Comparison of ENCODE assay signal across 24 cellular contexts in genomic region chr20:8809107-8809953, GRCh38.
DNase-seq lines count a peak whose midpoint lies in the region; TF ChIP-seq lines count a peak whose summit lies in the region.
"Had no signal": no experiment of that assay in that cellular context is flagged by ENCODE, and none has a peak within 500 bp of the region (broad histone marks: within the 10 kb centered on the region; RNA-seq: fewer than 3 reads in every experiment).

No MANE protein-coding gene starts in this region.

- CTCF ChIA-PET in mammary epithelial cell (lab: Charles Lee; ENCODE audit: low non-redundant PET): no interaction called here

- H2AFZ ChIP-seq in mammary epithelial cell (ENCODE audit: low read depth, low read length): no peak overlapping the region
- H2AFZ ChIP-seq: hepatocyte had no signal

- H3K9me3 ChIP-seq in mucosa of stomach (ENCODE audit: control insufficient read depth, low read length) (no peaks in the 10 kb centered on the region), testis (no peaks in the 10 kb centered on the region), mammary epithelial cell (replicated peaks; ENCODE audit: insufficient read depth, low read length) (no peaks in the 10 kb centered on the region)
- H3K9me3 ChIP-seq: BLaER1 treated with 17β-estradiol and CSF1 and Interleukin-3, amounts not matched to agents 10 nM and 100 nM; breast epithelium; Caco-2; gastrocnemius medialis; left ventricle myocardium inferior; right atrium auricular region; spleen had no signal

- WGBS in testis, 2 donors: 72 to 82% methylated on average over 14 of the region's 14 CpGs
- WGBS in mammary epithelial cell (ENCODE audit: low coverage, missing lambda C conversion rate): 82% methylated on average over 12 of the region's 14 CpGs

- intact Hi-C loops in testis (cut with DNase I; ENCODE audit: low total_unique reads) (no loop called here), mammary epithelial cell (cut with micrococcal nuclease) (no loop called here)

- H3K9ac ChIP-seq in mucosa of stomach (ENCODE audit: low read length) (peak overlapping the region; percentile 17), mammary epithelial cell (ENCODE audit: insufficient read depth, low read length) (no peak overlapping the region)
- H3K9ac ChIP-seq: BLaER1 treated with 17β-estradiol and CSF1 and Interleukin-3, amounts not matched to agents 10 nM and 100 nM had no signal

- no peaks in the 10 kb centered on the region for H4K20me1 ChIP-seq in mammary epithelial cell (ENCODE audit: insufficient read depth, low read length)
- H4K20me1 ChIP-seq: BLaER1 treated with 17β-estradiol and CSF1 and Interleukin-3, amounts not matched to agents 10 nM and 100 nM had no signal

- H3K4me1 ChIP-seq in mucosa of stomach (ENCODE audit: control insufficient read depth, insufficient read depth, low read length) (peaks cover 4% of the 10 kb centered on the region), testis (peaks cover 5% of the 10 kb centered on the region), mammary epithelial cell (ENCODE audit: insufficient read depth, low read length) (peaks cover 4% of the 10 kb centered on the region)
- H3K4me1 ChIP-seq: breast epithelium, gastrocnemius medialis, right atrium auricular region, spleen had no signal

- dilution Hi-C loops in mammary epithelial cell (cut with HindIII; ENCODE audit: low sequenced_read_pairs): no loop called here

- no TSS peak for BruUV-seq in mammary epithelial cell (replicated peaks; lab: Mats Ljungman, UMichigan)

- H3K4me2 ChIP-seq in mammary epithelial cell (ENCODE audit: insufficient read depth, low read depth, low read length): no peak overlapping the region
- H3K4me2 ChIP-seq: BLaER1 treated with 17β-estradiol and CSF1 and Interleukin-3, amounts not matched to agents 10 nM and 100 nM; hepatocyte had no signal

- H3K27ac ChIP-seq in testis (peak overlapping the region; percentile 47 to 63), mammary epithelial cell (ENCODE audit: insufficient read depth, low read depth, low read length) (no peak overlapping the region)
- H3K27ac ChIP-seq: 22Rv1; BLaER1 treated with 17β-estradiol and CSF1 and Interleukin-3, amounts not matched to agents 10 nM and 100 nM; breast epithelium; gastrocnemius medialis; hepatocyte; left ventricle myocardium inferior; right atrium auricular region; spleen had no signal

- no peaks in the 10 kb centered on the region for H3K79me2 ChIP-seq in mammary epithelial cell (ENCODE audit: insufficient read depth, low read length)
- H3K79me2 ChIP-seq: hepatocyte had no signal

- in situ Hi-C loops in mammary epithelial cell (cut with MboI; ENCODE audit: low sequenced_read_pairs in 2 of 2): no loop called here

- H3K36me3 ChIP-seq in mucosa of stomach (ENCODE audit: control insufficient read depth, insufficient read depth, low read length) (no peaks in the 10 kb centered on the region), testis (ENCODE audit: low read depth, missing control alignments) (no peaks in the 10 kb centered on the region), mammary epithelial cell (ENCODE audit: insufficient read depth, low read length) (no peaks in the 10 kb centered on the region)
- H3K36me3 ChIP-seq: BLaER1 treated with 17β-estradiol and CSF1 and Interleukin-3, amounts not matched to agents 10 nM and 100 nM; breast epithelium; gastrocnemius medialis; left ventricle myocardium inferior; right atrium auricular region; spleen had no signal

- TF ChIP-seq POLR2A in testis (IDR thresholded peaks at IDR 0.05): no peak

- no peak for TF ChIP-seq CTCF in testis (IDR thresholded peaks at IDR 0.05)
- no peak for TF ChIP-seq CTCF in mammary epithelial cell (conservative IDR thresholded peaks at IDR 0.05 in 1 of 2, IDR thresholded peaks at IDR 0.05 in 1 of 2; ENCODE audit: extremely low read depth in 1 of 2, insufficient read depth in 1 of 2, low read depth in 1 of 2, low read length in 2 of 2)

- peak; percentile 45 for DNase-seq in DMS 273 (lab: John Stamatoyannopoulos, UW; ENCODE audit: unreplicated experiment)
- no peak for DNase-seq in DMS 273 treated with DMSO at 0.1 percent for 48 hours (lab: John Stamatoyannopoulos, UW)
- peak; percentile 10 for DNase-seq in kidney glomerular epithelial cell (lab: John Stamatoyannopoulos, UW)
- peak; percentile 47 for DNase-seq in testis
- no peak for DNase-seq in NCI-H1092 (lab: John Stamatoyannopoulos, UW)
- DNase-seq in D341Med (ENCODE audit: low spot score): no peak
- no peak for DNase-seq in mammary epithelial cell
- DNase-seq: activated CD4-positive, alpha-beta T cell treated with anti-CD3 and anti-CD28 coated beads for 36 hours; activated CD8-positive, alpha-beta T cell treated with anti-CD3 and anti-CD28 coated beads, Interleukin-2, amount 10 ng/mL, durations not matched to agents 7 days and 5 days; Caco-2; gastrocnemius medialis; left ventricle myocardium inferior; midbrain; naive thymus-derived CD8-positive, alpha-beta T cell; NCI-H2107; NCI-H510A; spleen; stimulated activated CD8-positive, alpha-beta memory T cell treated with anti-CD3 and anti-CD28 coated beads, Interleukin-4, amount 100 ng/mL, for 48 hours had no signal

- no peak overlapping the region for H3K4me3 ChIP-seq in mucosa of stomach (ENCODE audit: low read length)
- no peak overlapping the region for H3K4me3 ChIP-seq in testis
- H3K4me3 ChIP-seq in mammary epithelial cell (replicated peaks in 1 of 3; ENCODE audit: insufficient read depth in 1 of 3, low read depth in 2 of 3, low read length in 3 of 3): no peak overlapping the region
- H3K4me3 ChIP-seq: BLaER1 treated with 17β-estradiol and CSF1 and Interleukin-3, amounts not matched to agents 10 nM and 100 nM; breast epithelium; gastrocnemius medialis; hepatocyte; left ventricle myocardium inferior; right atrium auricular region; spleen had no signal

- no peaks in the 10 kb centered on the region for H3K27me3 ChIP-seq in mucosa of stomach (ENCODE audit: control insufficient read depth, insufficient read depth, low read length)
- H3K27me3 ChIP-seq in testis: no peaks in the 10 kb centered on the region
- no peaks in the 10 kb centered on the region for H3K27me3 ChIP-seq in mammary epithelial cell (ENCODE audit: insufficient read depth, low read length)
- H3K27me3 ChIP-seq: BLaER1 treated with 17β-estradiol and CSF1 and Interleukin-3, amounts not matched to agents 10 nM and 100 nM; breast epithelium; gastrocnemius medialis; hepatocyte; right atrium auricular region had no signal

Comparison
In these comparisons a context has a peak if more than half of its experiments do, and no peak if none do; other contexts are left out.
1. DNase-seq: peak in DMS 273 (single experiment), kidney glomerular epithelial cell (single experiment) and testis (single experiment); none in DMS 273 treated with DMSO at 0.1 percent for 48 hours (single experiment), NCI-H1092 (single experiment), D341Med (single experiment) and mammary epithelial cell (single experiment).